ENCODE assay signal across 23 cellular contexts in genomic region chr19:31013391-31013975, GRCh38.
"Had no signal": no experiment of that assay in that cellular context is flagged by ENCODE, and none has a peak within 500 bp of the region (broad histone marks: within the 10 kb centered on the region; RNA-seq: fewer than 3 reads in every experiment).

No MANE protein-coding gene starts in this region.

- H3K9ac ChIP-seq: SK-N-SH had no signal

- H3K4me1 Mint-ChIP-seq: T-cell had no signal

- H3K4me3 ChIP-seq: MG63, SJSA1 had no signal

- H3K36me3 ChIP-seq: MG63, SJSA1 had no signal

- H3K9me3 ChIP-seq: MG63, SK-N-SH had no signal

- DNase-seq: IMR-90, Karpas-422, KG1, MG63, NCI-H1092, NCI-H1436 treated with DMSO at 0.1 percent for 48 hours, NCI-H1694 treated with DMSO at 0.1 percent for 48 hours, NCI-H1930, NCI-H2081, NCI-H2107, NCI-H226, NCI-H446, NCI-H510A, NCI-H524 treated with DMSO at 0.1 percent for 48 hours, NCI-H69, NCI-H774, Right ventricle myocardium superior, RPMI8226, SIG-M5, SK-N-SH, SW 1271, T-cell had no signal

- H3K27me3 ChIP-seq: MG63, SJSA1 had no signal

- H3K4me3 Mint-ChIP-seq: T-cell had no signal

- H3K27ac Mint-ChIP-seq: T-cell had no signal

- H3K36me3 Mint-ChIP-seq: T-cell had no signal

- H3K4me1 ChIP-seq: SJSA1 had no signal

- H3K27ac ChIP-seq: SJSA1 had no signal

- H3K9me3 Mint-ChIP-seq: T-cell had no signal
